Comparison of ENCODE assay signal across 19 cellular contexts in genomic region chr11:105723269-105723668, GRCh38.
DNase-seq lines count a peak whose midpoint lies in the region; ATAC-seq, FAIRE-seq and TF ChIP-seq lines count a peak whose summit lies in the region.
"Had no signal": no experiment of that assay in that cellular context is flagged by ENCODE, and none has a peak within 500 bp of the region (broad histone marks: within the 10 kb centered on the region; RNA-seq: fewer than 3 reads in every experiment).

No MANE protein-coding gene starts in this region.

- no peaks in the 10 kb centered on the region for H3K9me3 ChIP-seq in A549
- H3K9me3 ChIP-seq in IMR-90 (ENCODE audit: control insufficient read depth, insufficient read depth, low read length): peaks cover 3% of the 10 kb centered on the region
- H3K9me3 ChIP-seq in H1 (ENCODE audit: insufficient read depth in 2 of 2, low read depth in 1 of 2, low read length in 1 of 2): no peaks in the 10 kb centered on the region
- no peaks in the 10 kb centered on the region for H3K9me3 ChIP-seq in PC-9 (ENCODE audit: insufficient read depth, low read depth)
- H3K9me3 ChIP-seq: BLaER1 treated with 17β-estradiol and CSF1 and Interleukin-3, amounts not matched to agents 10 nM and 100 nM; Caco-2 had no signal

- WGBS in A549 (ENCODE audit: missing lambda C conversion rate): 18% methylated on average over 3 of the region's 3 CpGs
- WGBS in IMR-90 (ENCODE audit: extremely low coverage in 2 of 2, insufficient read length in 1 of 2), 2 experiments: no CpG with 5 or more reads among the region's 3 CpGs
- whole genome bisulfite sequencing in H1 (ENCODE audit: extremely low coverage in 1 of 2, insufficient coverage in 1 of 2, insufficient read length in 1 of 2, insufficient replicate concordance in 2 of 2, low coverage in 1 of 2, low lambda C conversion rate in 2 of 2, missing lambda C conversion rate in 1 of 2), 2 experiments: 90% methylated on average over 3 of the region's 3 CpGs; no CpG with 5 or more reads in 1 of the 2 experiments

- no peak overlapping the region for H3K4me3 ChIP-seq in A549
- H3K4me3 ChIP-seq in IMR-90 (ENCODE audit: insufficient read depth, low read depth, low read length): no peak overlapping the region
- H3K4me3 ChIP-seq in H1 (ENCODE audit: extremely low read depth in 1 of 4, insufficient read depth in 2 of 4, low read depth in 3 of 4, low read length in 4 of 4): no peak overlapping the region
- no peak overlapping the region for H3K4me3 ChIP-seq in PC-9
- H3K4me3 ChIP-seq: BLaER1 treated with 17β-estradiol and CSF1 and Interleukin-3, amounts not matched to agents 10 nM and 100 nM had no signal

- H3K18ac ChIP-seq in IMR-90 (ENCODE audit: low read depth, low read length): no peak overlapping the region
- no peak overlapping the region for H3K18ac ChIP-seq in H1 (ENCODE audit: extremely low read depth, low read length)

- H3K23me2 ChIP-seq in H1 (ENCODE audit: low read depth, low read length): no peaks in the 10 kb centered on the region

- H3K4me2 ChIP-seq in A549: no peak overlapping the region
- no peak overlapping the region for H3K4me2 ChIP-seq in IMR-90 (ENCODE audit: low read depth, low read length)
- no peak overlapping the region for H3K4me2 ChIP-seq in H1 (ENCODE audit: insufficient read depth in 1 of 2, low read depth in 2 of 2, low read length in 2 of 2)
- no peak overlapping the region for H3K4me2 ChIP-seq in PC-9
- H3K4me2 ChIP-seq: BLaER1 treated with 17β-estradiol and CSF1 and Interleukin-3, amounts not matched to agents 10 nM and 100 nM had no signal

- DNase-seq in A549 (ENCODE audit: low read depth in 1 of 2, low spot score in 1 of 2): no peak
- DNase-seq in IMR-90: no peak
- DNase-seq in H1 (ENCODE audit: low read depth in 1 of 2, low spot score in 2 of 2): no peak
- DNase-seq in PC-9: no peak
- DNase-seq in HEK293T (ENCODE audit: extremely low spot score): no peak
- DNase-seq: 8988T; AML-193; Caco-2; Calu3; CD4-positive, alpha-beta T cell; CD8-positive, alpha-beta T cell; DMS79 treated with DMSO at 0.1 percent for 48 hours; GF-D8 had no signal

- no peaks in the 10 kb centered on the region for H3K79me2 ChIP-seq in H1 (ENCODE audit: control insufficient read depth in 1 of 2, insufficient read depth in 2 of 2, low read length in 2 of 2)
- H3K79me2 ChIP-seq in PC-9 (ENCODE audit: low read depth): no peaks in the 10 kb centered on the region

- H3K14ac ChIP-seq in IMR-90 (replicated peaks; ENCODE audit: low read depth, low read length) (no peak overlapping the region), H1 (ENCODE audit: insufficient read length) (no peak overlapping the region)

- no peaks in the 10 kb centered on the region for H3F3A ChIP-seq in PC-9 (ENCODE audit: insufficient read depth, low read depth)

- H4K5ac ChIP-seq in IMR-90 (ENCODE audit: low read depth, low read length) (no peak overlapping the region), H1 (ENCODE audit: insufficient read length, low read depth, low read length) (no peak overlapping the region)

- H3K27ac ChIP-seq in A549: no peak overlapping the region
- H3K27ac ChIP-seq in IMR-90 (ENCODE audit: insufficient read depth, low read length): no peak overlapping the region
- no peak overlapping the region for H3K27ac ChIP-seq in H1 (ENCODE audit: low read depth, low read length)
- no peak overlapping the region for H3K27ac ChIP-seq in PC-9
- H3K27ac ChIP-seq: BLaER1 treated with 17β-estradiol and CSF1 and Interleukin-3, amounts not matched to agents 10 nM and 100 nM; C4-2B had no signal

- no peaks in the 10 kb centered on the region for H3K9me1 ChIP-seq in IMR-90 (ENCODE audit: insufficient read depth, low read length)

- TF ChIP-seq EP300 in A549 (IDR thresholded peaks at IDR 0.05): no peak
- no peak for TF ChIP-seq EP300 in H1 (IDR thresholded peaks at IDR 0.05; ENCODE audit: borderline replicate concordance in 1 of 2, low read depth in 2 of 2, low read length in 2 of 2)

- H4K91ac ChIP-seq in IMR-90 (ENCODE audit: insufficient read depth, low read depth, low read length) (no peak overlapping the region), H1 (replicated peaks; ENCODE audit: insufficient read length, low read length) (no peak overlapping the region)

- no peak for TF ChIP-seq CTCF in A549 (IDR thresholded peaks at IDR 0.05)
- TF ChIP-seq CTCF in IMR-90 (conservative IDR thresholded peaks at IDR 0.05; ENCODE audit: low read depth, low read length): no peak
- TF ChIP-seq CTCF in H1 (IDR thresholded peaks at IDR 0.05; ENCODE audit: control extremely low read depth in 1 of 3, insufficient read depth in 1 of 3, low read depth in 1 of 3, low read length in 3 of 3): no peak
- no peak for TF ChIP-seq CTCF in PC-9 (conservative IDR thresholded peaks at IDR 0.05)

- in situ Hi-C loops in IMR-90 (cut with MboI; ENCODE audit: low sequenced_read_pairs): no loop called here

- dilution Hi-C loops in IMR-90 (cut with HindIII; ENCODE audit: low sequenced_read_pairs, unreplicated experiment): no loop called here

- TF ChIP-seq POLR2A in A549 (IDR thresholded peaks at IDR 0.05; ENCODE audit: low read length): no peak
- no peak for TF ChIP-seq POLR2A in IMR-90 (IDR thresholded peaks at IDR 0.05; ENCODE audit: low read depth, low read length)
- TF ChIP-seq POLR2A in H1 (IDR thresholded peaks at IDR 0.05; ENCODE audit: control extremely low read depth in 1 of 2, low read depth in 2 of 2, low read length in 2 of 2): no peak

- H3K4me1 ChIP-seq in A549 (no peaks in the 10 kb centered on the region), IMR-90 (ENCODE audit: control insufficient read depth, insufficient read depth, low read length) (no peaks in the 10 kb centered on the region), H1 (replicated peaks in 1 of 4; ENCODE audit: control insufficient read depth in 3 of 4, insufficient read depth in 4 of 4, low read length in 3 of 4) (peaks cover 0 to 9% (median 0%) of the 10 kb centered on the region in 4 experiments; a peak in 2 of 7 replicates), PC-9 (replicated peaks; ENCODE audit: insufficient read depth) (no peaks in the 10 kb centered on the region)
- H3K4me1 ChIP-seq: Caco-2 had no signal

- ATAC-seq in A549: no peak
- no peak for ATAC-seq in IMR-90 (ENCODE audit: low read depth)
- ATAC-seq: CD8-positive, alpha-beta T cell had no signal

- no peak overlapping the region for H2BK5ac ChIP-seq in IMR-90 (ENCODE audit: low read depth, low read length, poor library complexity, severe bottlenecking)
- no peak overlapping the region for H2BK5ac ChIP-seq in H1 (ENCODE audit: low read depth, low read length)

- no peak overlapping the region for H2BK12ac ChIP-seq in H1 (ENCODE audit: low read depth, low read length)

- H2BK20ac ChIP-seq in IMR-90 (ENCODE audit: low read depth, low read length) (no peak overlapping the region), H1 (ENCODE audit: low read length) (no peak overlapping the region)

- H3K27me3 ChIP-seq in IMR-90 (ENCODE audit: control insufficient read depth, insufficient read depth, low read length): no peaks in the 10 kb centered on the region
- H3K27me3 ChIP-seq in H1 (replicated peaks in 1 of 4; ENCODE audit: control insufficient read depth in 3 of 4, extremely low read depth in 1 of 4, insufficient read depth in 3 of 4, low read length in 3 of 4): no peaks in the 10 kb centered on the region
- no peaks in the 10 kb centered on the region for H3K27me3 ChIP-seq in PC-9 (ENCODE audit: insufficient read depth, low read depth)
- H3K27me3 ChIP-seq: BLaER1 treated with 17β-estradiol and CSF1 and Interleukin-3, amounts not matched to agents 10 nM and 100 nM had no signal

- H2AK5ac ChIP-seq in IMR-90 (ENCODE audit: low read depth, low read length) (no peak overlapping the region), H1 (ENCODE audit: low read depth, low read length) (no peak overlapping the region)

- TF ChIP-seq RAD21 in A549 (conservative IDR thresholded peaks at IDR 0.05 in 1 of 2, IDR thresholded peaks at IDR 0.05 in 1 of 2) (no peak), IMR-90 (IDR thresholded peaks at IDR 0.05; ENCODE audit: low read length) (no peak), H1 (IDR thresholded peaks at IDR 0.05 in 1 of 2, conservative IDR thresholded peaks at IDR 0.05 in 1 of 2; ENCODE audit: low read depth in 2 of 2, low read length in 2 of 2) (no peak)

- no peaks in the 10 kb centered on the region for H4K20me1 ChIP-seq in IMR-90 (ENCODE audit: insufficient read depth, low read length)
- H4K20me1 ChIP-seq in H1 (replicated peaks in 1 of 2; ENCODE audit: control insufficient read depth in 1 of 2, insufficient read depth in 2 of 2, low read length in 2 of 2): no peaks in the 10 kb centered on the region
- no peaks in the 10 kb centered on the region for H4K20me1 ChIP-seq in PC-9 (ENCODE audit: insufficient read depth)
- H4K20me1 ChIP-seq: BLaER1 treated with 17β-estradiol and CSF1 and Interleukin-3, amounts not matched to agents 10 nM and 100 nM had no signal

- H2AK9ac ChIP-seq in IMR-90 (replicated peaks; ENCODE audit: low read depth, low read length, poor library complexity): no peak overlapping the region

- H3K23ac ChIP-seq in IMR-90 (ENCODE audit: low read depth, low read length): no peak overlapping the region
- H3K23ac ChIP-seq in H1 (ENCODE audit: insufficient read length): no peak overlapping the region

- CTCF ChIA-PET in A549 (lab: Yijun Ruan, JAX) (no interaction called here), IMR-90 (lab: Yijun Ruan, JAX) (no interaction called here), H1 (lab: Charles Lee; ENCODE audit: partially characterized antibody) (no interaction called here), PC-9 (lab: Charles Lee) (no interaction called here), HEK293T (lab: Yijun Ruan, JAX) (no interaction called here)

- H3K56ac ChIP-seq in IMR-90 (ENCODE audit: extremely low read depth, insufficient read depth, low read length) (no peak overlapping the region), H1 (replicated peaks; ENCODE audit: insufficient read length, low read depth, low read length) (no peak overlapping the region)

- FAIRE-seq in A549 (lab: Jason Lieb, UNC): no peak
- no peak for FAIRE-seq in H1 (lab: Jason Lieb, UNC)
- FAIRE-seq: D721Med, G401.6, GM12891, GM19239 had no signal

- H2AFZ ChIP-seq in IMR-90 (replicated peaks; ENCODE audit: low read length, poor library complexity): no peak overlapping the region
- H2AFZ ChIP-seq in H1 (ENCODE audit: low read length): no peak overlapping the region
- H2AFZ ChIP-seq in PC-9: no peak overlapping the region

- BruUV-seq in IMR-90 (replicated peaks; lab: Mats Ljungman, UMichigan) (no TSS peak), PC-9 (replicated peaks; lab: Mats Ljungman, UMichigan) (no TSS peak)

- H2BK15ac ChIP-seq in IMR-90 (ENCODE audit: low read depth, low read length) (no peak overlapping the region), H1 (ENCODE audit: low read length) (no peak overlapping the region)

- no peaks in the 10 kb centered on the region for H3K36me3 ChIP-seq in IMR-90 (ENCODE audit: control insufficient read depth, insufficient read depth, low read length)
- no peaks in the 10 kb centered on the region for H3K36me3 ChIP-seq in H1 (ENCODE audit: control insufficient read depth in 2 of 4, insufficient read depth in 4 of 4, low read length in 3 of 4)
- no peaks in the 10 kb centered on the region for H3K36me3 ChIP-seq in PC-9 (ENCODE audit: low read depth)
- H3K36me3 ChIP-seq: BLaER1 treated with 17β-estradiol and CSF1 and Interleukin-3, amounts not matched to agents 10 nM and 100 nM had no signal

- H3K4ac ChIP-seq in IMR-90 (ENCODE audit: low read depth, low read length) (no peak overlapping the region), H1 (replicated peaks; ENCODE audit: insufficient read length, low read depth, low read length) (no peak overlapping the region)

- H4K8ac ChIP-seq in IMR-90 (ENCODE audit: low read depth in 2 of 2, low read length in 2 of 2) (no peak overlapping the region), H1 (ENCODE audit: extremely low read depth, insufficient read depth, low read length) (no peak overlapping the region)

- H3K9me2 ChIP-seq in PC-9 (ENCODE audit: insufficient read depth): no peaks in the 10 kb centered on the region

- POLR2A ChIA-PET in A549 (lab: Yijun Ruan, JAX): no interaction called here
- POLR2A ChIA-PET in IMR-90 (lab: Charles Lee; ENCODE audit: unreplicated experiment): no interaction called here
- POLR2A ChIA-PET in H1 (lab: Charles Lee; ENCODE audit: partially characterized antibody): no interaction called here
- POLR2A ChIA-PET in PC-9 (lab: Charles Lee; ENCODE audit: unreplicated experiment): no interaction called here
- POLR2A ChIA-PET in HEK293T (lab: Yijun Ruan, JAX): no interaction called here

- H3K9ac ChIP-seq in IMR-90 (ENCODE audit: low read depth, low read length) (no peak overlapping the region), H1 (replicated peaks in 1 of 4; ENCODE audit: extremely low read depth in 1 of 4, low read depth in 3 of 4, low read length in 3 of 4) (no peak overlapping the region)
- H3K9ac ChIP-seq: BLaER1 treated with 17β-estradiol and CSF1 and Interleukin-3, amounts not matched to agents 10 nM and 100 nM had no signal

- H2BK120ac ChIP-seq in IMR-90 (ENCODE audit: low read depth, low read length): no peak overlapping the region
- H2BK120ac ChIP-seq in H1 (replicated peaks; ENCODE audit: low read depth, low read length): no peak overlapping the region

- H3K79me1 ChIP-seq in IMR-90 (ENCODE audit: low read depth in 1 of 2, low read length in 2 of 2) (no peaks in the 10 kb centered on the region), H1 (ENCODE audit: low read depth, low read length) (no peaks in the 10 kb centered on the region)

- intact Hi-C loops in IMR-90 (cut with micrococcal nuclease): no loop called here
- intact Hi-C loops in PC-9 (cut with micrococcal nuclease; ENCODE audit: unreplicated experiment): no loop called here

Comparison
In these comparisons a context has a peak if more than half of its experiments do, and no peak if none do; other contexts are left out.
1. Of the 18 proteins assayed by ChIP-seq in both H1 and A549: peak only in H1: none; only in A549: none; in both: MAFK; in neither: 17.